Comparison of ENCODE assay signal across 9 cellular contexts in the genomic region with DNA sequence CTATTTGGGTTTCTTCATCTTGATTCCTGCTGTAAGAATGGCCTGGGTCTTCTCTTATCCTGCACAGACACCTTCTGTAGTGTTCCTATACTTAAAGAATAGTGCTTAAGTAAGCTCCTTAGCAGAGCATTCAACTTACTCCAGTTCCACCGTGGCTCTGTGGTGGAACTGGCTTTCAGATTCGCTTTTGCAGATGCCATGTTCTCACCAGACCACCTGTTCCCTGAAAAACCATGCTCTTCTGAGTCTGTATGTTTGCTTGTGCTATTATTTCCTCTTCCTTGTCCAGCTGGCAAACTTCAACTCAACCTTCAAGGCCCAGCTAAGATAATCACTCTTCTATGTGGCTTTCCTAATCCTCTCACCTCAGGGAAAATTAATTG. TPM values are rescaled to one million over a fixed set of nuclear protein-coding genes. Genes with fewer than 3 reads are reported as not detected.
DNase-seq lines count a peak whose midpoint lies in the region; ATAC-seq and TF ChIP-seq lines count a peak whose summit lies in the region.
"Had no signal": no experiment of that assay in that cellular context is flagged by ENCODE, and none has a peak within 500 bp of the region (broad histone marks: within the 10 kb centered on the region; RNA-seq: fewer than 3 reads in every experiment).

No MANE protein-coding gene starts in this region.

- no peaks in the 10 kb centered on the region for H3K27me3 Mint-ChIP-seq in activated CD4-positive, alpha-beta T cell treated with anti-CD3 and anti-CD28 coated beads, Interleukin-2, amount 10 ng/mL, durations not matched to agents 7 days and 5 days
- no peaks in the 10 kb centered on the region for H3K27me3 Mint-ChIP-seq in activated T-helper 1 cell treated with anti-CD3 and anti-CD28 coated beads, Interleukin-12 subunit alpha, Interleukin-12 subunit beta, Interleukin-2, Interleukin-4 antibody, amounts not matched to agents 30 ng/mL and 10 ng/mL and 1 ng/mL, durations not matched to agents 14 hours and 24 hours and 36 hours (ENCODE audit: insufficient read depth)

- intact Hi-C loops in activated T-helper 1 cell treated with anti-CD3 and anti-CD28 coated beads, Interleukin-12 subunit alpha, Interleukin-12 subunit beta, Interleukin-2, Interleukin-4 antibody, amounts not matched to agents 30 ng/mL and 10 ng/mL and 1 ng/mL, durations not matched to agents 14 hours and 24 hours and 36 hours (cut with micrococcal nuclease), result no loop called here
- intact Hi-C loops in lower lobe of right lung (cut with DNase I), result no loop called here
- intact Hi-C loops in thyroid gland (cut with DNase I), result no loop called here

- H3K4me3 Mint-ChIP-seq in activated CD4-positive, alpha-beta T cell treated with anti-CD3 and anti-CD28 coated beads, Interleukin-2, amount 10 ng/mL, durations not matched to agents 7 days and 5 days, result peak overlapping the region; percentile 65
- H3K4me3 Mint-ChIP-seq in activated T-helper 1 cell treated with anti-CD3 and anti-CD28 coated beads, Interleukin-12 subunit alpha, Interleukin-12 subunit beta, Interleukin-2, Interleukin-4 antibody, amounts not matched to agents 30 ng/mL and 10 ng/mL and 1 ng/mL, durations not matched to agents 14 hours and 24 hours and 36 hours, result peak overlapping the region; percentile 78

- no peak for ATAC-seq in lower lobe of right lung

- H3K4me3 ChIP-seq in lower lobe of right lung (peak overlapping the region; percentile 29), thyroid gland (replicated peaks in 1 of 3) (no peak overlapping the region)

- WGBS in thyroid gland, 2 donors, result 49 to 62% methylated on average over 2 of the region's 2 CpGs

- H3K27ac ChIP-seq in lower lobe of right lung (peak overlapping the region; percentile 81), thyroid gland (peak overlapping the region; percentile 52 to 75 (median 62))

- H3K27me3 ChIP-seq in lower lobe of right lung (ENCODE audit: low read depth), result no peaks in the 10 kb centered on the region
- H3K27me3 ChIP-seq in thyroid gland, result no peaks in the 10 kb centered on the region

- H3K4me1 ChIP-seq in lower lobe of right lung (peaks cover 84% of the 10 kb centered on the region), thyroid gland (peaks cover 56 to 71% of the 10 kb centered on the region in 2 donors)

- TF ChIP-seq POLR2A in thyroid gland (IDR thresholded peaks at IDR 0.05), result no peak

- no peaks in the 10 kb centered on the region for H3K9me3 Mint-ChIP-seq in activated CD4-positive, alpha-beta T cell treated with anti-CD3 and anti-CD28 coated beads, Interleukin-2, amount 10 ng/mL, durations not matched to agents 7 days and 5 days
- H3K9me3 Mint-ChIP-seq in activated T-helper 1 cell treated with anti-CD3 and anti-CD28 coated beads, Interleukin-12 subunit alpha, Interleukin-12 subunit beta, Interleukin-2, Interleukin-4 antibody, amounts not matched to agents 30 ng/mL and 10 ng/mL and 1 ng/mL, durations not matched to agents 14 hours and 24 hours and 36 hours, result no peaks in the 10 kb centered on the region

- DNase-seq in activated CD4-positive, alpha-beta T cell treated with anti-CD3 and anti-CD28 coated beads, Interleukin-2, amount 10 ng/mL, durations not matched to agents 7 days and 5 days, result peak; percentile 53
- DNase-seq in activated CD4-positive, alpha-beta T cell treated with anti-CD3 and anti-CD28 coated beads for 4 hours, result no peak
- no peak for DNase-seq in activated T-helper 1 cell treated with anti-CD3 and anti-CD28 coated beads, Interleukin-12 subunit alpha, Interleukin-12 subunit beta, Interleukin-2, Interleukin-4 antibody, amounts not matched to agents 30 ng/mL and 10 ng/mL and 1 ng/mL, durations not matched to agents 14 hours and 24 hours and 36 hours (ENCODE audit: low spot score)
- DNase-seq in lower lobe of right lung, result no peak
- no peak for DNase-seq in thyroid gland
- no peak for DNase-seq in NCI-H2107 (lab: John Stamatoyannopoulos, UW)
- no peak for DNase-seq in dedifferentiated amniotic fluid mesenchymal stem cell (ENCODE audit: extremely low spot score)
- DNase-seq in NCI-H2029 (lab: John Stamatoyannopoulos, UW), result no peak
- DNase-seq: NCI-H1105 had no signal

- POLR2A ChIA-PET in activated CD4-positive, alpha-beta T cell treated with anti-CD3 and anti-CD28 coated beads, Interleukin-2, amount 10 ng/mL, durations not matched to agents 7 days and 5 days (lab: Charles Lee), result interaction anchor here (0.6 kb wide), 2 partner anchors 37 to 545 kb away, joined by 3 read pairs; no protein-coding TSS in a partner anchor

- no peaks in the 10 kb centered on the region for H3K9me3 ChIP-seq in lower lobe of right lung
- H3K9me3 ChIP-seq in thyroid gland, result no peaks in the 10 kb centered on the region

- TF ChIP-seq CTCF in lower lobe of right lung (IDR thresholded peaks at IDR 0.05) (no peak), thyroid gland (IDR thresholded peaks at IDR 0.05) (no peak)

- peak overlapping the region; percentile 93 for H3K27ac Mint-ChIP-seq in activated CD4-positive, alpha-beta T cell treated with anti-CD3 and anti-CD28 coated beads, Interleukin-2, amount 10 ng/mL, durations not matched to agents 7 days and 5 days
- H3K27ac Mint-ChIP-seq in activated T-helper 1 cell treated with anti-CD3 and anti-CD28 coated beads, Interleukin-12 subunit alpha, Interleukin-12 subunit beta, Interleukin-2, Interleukin-4 antibody, amounts not matched to agents 30 ng/mL and 10 ng/mL and 1 ng/mL, durations not matched to agents 14 hours and 24 hours and 36 hours, result peak overlapping the region; percentile 92

- CTCF ChIA-PET in activated CD4-positive, alpha-beta T cell treated with anti-CD3 and anti-CD28 coated beads, Interleukin-2, amount 10 ng/mL, durations not matched to agents 7 days and 5 days (lab: Charles Lee), result interaction anchor here (0.8 to 2.0 kb wide), 4 partner anchors 13 to 111 kb away, joined by 3 to 7 read pairs (median 3); no protein-coding TSS in a partner anchor

- peaks cover 72% of the 10 kb centered on the region for H3K4me1 Mint-ChIP-seq in activated CD4-positive, alpha-beta T cell treated with anti-CD3 and anti-CD28 coated beads, Interleukin-2, amount 10 ng/mL, durations not matched to agents 7 days and 5 days
- H3K4me1 Mint-ChIP-seq in activated T-helper 1 cell treated with anti-CD3 and anti-CD28 coated beads, Interleukin-12 subunit alpha, Interleukin-12 subunit beta, Interleukin-2, Interleukin-4 antibody, amounts not matched to agents 30 ng/mL and 10 ng/mL and 1 ng/mL, durations not matched to agents 14 hours and 24 hours and 36 hours (ENCODE audit: low read depth), result peaks cover 66% of the 10 kb centered on the region

- peaks cover 21% of the 10 kb centered on the region for H3K36me3 ChIP-seq in lower lobe of right lung
- no peaks in the 10 kb centered on the region for H3K36me3 ChIP-seq in thyroid gland

- H3K36me3 Mint-ChIP-seq in activated CD4-positive, alpha-beta T cell treated with anti-CD3 and anti-CD28 coated beads, Interleukin-2, amount 10 ng/mL, durations not matched to agents 7 days and 5 days (ENCODE audit: low read depth), result peaks cover 44% of the 10 kb centered on the region
- H3K36me3 Mint-ChIP-seq in activated T-helper 1 cell treated with anti-CD3 and anti-CD28 coated beads, Interleukin-12 subunit alpha, Interleukin-12 subunit beta, Interleukin-2, Interleukin-4 antibody, amounts not matched to agents 30 ng/mL and 10 ng/mL and 1 ng/mL, durations not matched to agents 14 hours and 24 hours and 36 hours (ENCODE audit: low read depth), result peaks cover 37% of the 10 kb centered on the region

RNA-seq across cellular contexts. Expression of a gene that starts 4.9 kb away (rescaled TPM):
- 10 to 100 TPM; 71.3 to 75.2 TPM for total RNA-seq in activated CD4-positive, alpha-beta T cell treated with anti-CD3 and anti-CD28 coated beads, Interleukin-2, amount 10 ng/mL, durations not matched to agents 7 days and 5 days
- 79.7 and 91.1 TPM in 2 replicates for total RNA-seq in activated T-helper 1 cell treated with anti-CD3 and anti-CD28 coated beads, Interleukin-12 subunit alpha, Interleukin-12 subunit beta, Interleukin-2, Interleukin-4 antibody, amounts not matched to agents 30 ng/mL and 10 ng/mL and 1 ng/mL, durations not matched to agents 14 hours and 24 hours and 36 hours
- total RNA-seq in lower lobe of right lung, result 61.9 TPM
- total RNA-seq in thyroid gland, result 10 to 100 TPM; 47.0 to 60.6 (median 54.6) TPM
